In genomic region chrX:140917354-140918115, GRCh38 we compare ENCODE assay signal across 11 cellular contexts.
DNase-seq lines count a peak whose midpoint lies in the region; ATAC-seq lines count a peak whose summit lies in the region.
"Had no signal": no experiment of that assay in that cellular context is flagged by ENCODE, and none has a peak within 500 bp of the region (broad histone marks: within the 10 kb centered on the region; RNA-seq: fewer than 3 reads in every experiment).

No MANE protein-coding gene starts in this region.

- DNase-seq in activated T-cell treated with anti-CD3 and anti-CD28 coated beads, Interleukin-2, amount 50 U/mL, for 24 hours = no peak
- DNase-seq in activated T-cell treated with anti-CD3 and anti-CD28 coated beads, Interleukin-2, amount 50 U/mL, for 1 hour = no peak
- DNase-seq in activated T-helper 1 cell treated with anti-CD3 and anti-CD28 coated beads, Interleukin-12 subunit alpha, Interleukin-12 subunit beta, Interleukin-2, Interleukin-4 antibody, amounts not matched to agents 30 ng/mL and 10 ng/mL and 1 ng/mL, durations not matched to agents 14 hours and 24 hours and 36 hours (ENCODE audit: low spot score) = no peak
- no peak for DNase-seq in stimulated activated effector memory CD8-positive, alpha-beta T cell treated with anti-CD3 and anti-CD28 coated beads, Interleukin-12 subunit alpha, Interleukin-12 subunit beta, amount 100 ng/mL, for 72 hours (ENCODE audit: low spot score in 2 of 2)
- no peak for DNase-seq in NOMO-1 treated with DMSO at 0.1 percent for 48 hours (lab: John Stamatoyannopoulos, UW; ENCODE audit: unreplicated experiment)
- no peak for DNase-seq in SK-N-DZ (ENCODE audit: low spot score)
- DNase-seq in activated CD4-positive, CD25-positive, alpha-beta regulatory T cell treated with anti-CD3 and anti-CD28 coated beads, Interleukin-2, amount 50 U/mL, for 72 hours = no peak
- DNase-seq: activated gamma-delta T cell had no signal

- H3K27ac Mint-ChIP-seq in activated T-cell treated with anti-CD3 and anti-CD28 coated beads, Interleukin-2, amount 50 U/mL, for 24 hours = peak overlapping the region; percentile 88
- H3K27ac Mint-ChIP-seq in activated T-helper 1 cell treated with anti-CD3 and anti-CD28 coated beads, Interleukin-12 subunit alpha, Interleukin-12 subunit beta, Interleukin-2, Interleukin-4 antibody, amounts not matched to agents 30 ng/mL and 10 ng/mL and 1 ng/mL, durations not matched to agents 14 hours and 24 hours and 36 hours = peak overlapping the region; percentile 95
- H3K27ac Mint-ChIP-seq in stimulated activated effector memory CD8-positive, alpha-beta T cell treated with anti-CD3 and anti-CD28 coated beads, Interleukin-12 subunit alpha, Interleukin-12 subunit beta, amount 100 ng/mL, for 72 hours = peak overlapping the region; percentile 84
- H3K27ac Mint-ChIP-seq: CD4-positive, alpha-beta T cell; H9 had no signal

- peaks cover 25% of the 10 kb centered on the region for H3K4me1 Mint-ChIP-seq in activated T-cell treated with anti-CD3 and anti-CD28 coated beads, Interleukin-2, amount 50 U/mL, for 24 hours (ENCODE audit: low read depth)
- peaks cover 22% of the 10 kb centered on the region for H3K4me1 Mint-ChIP-seq in activated T-helper 1 cell treated with anti-CD3 and anti-CD28 coated beads, Interleukin-12 subunit alpha, Interleukin-12 subunit beta, Interleukin-2, Interleukin-4 antibody, amounts not matched to agents 30 ng/mL and 10 ng/mL and 1 ng/mL, durations not matched to agents 14 hours and 24 hours and 36 hours (ENCODE audit: low read depth)
- peaks cover 9% of the 10 kb centered on the region for H3K4me1 Mint-ChIP-seq in stimulated activated effector memory CD8-positive, alpha-beta T cell treated with anti-CD3 and anti-CD28 coated beads, Interleukin-12 subunit alpha, Interleukin-12 subunit beta, amount 100 ng/mL, for 72 hours

- H3K9me3 Mint-ChIP-seq in activated T-cell treated with anti-CD3 and anti-CD28 coated beads, Interleukin-2, amount 50 U/mL, for 24 hours = no peaks in the 10 kb centered on the region
- H3K9me3 Mint-ChIP-seq in activated T-helper 1 cell treated with anti-CD3 and anti-CD28 coated beads, Interleukin-12 subunit alpha, Interleukin-12 subunit beta, Interleukin-2, Interleukin-4 antibody, amounts not matched to agents 30 ng/mL and 10 ng/mL and 1 ng/mL, durations not matched to agents 14 hours and 24 hours and 36 hours = no peaks in the 10 kb centered on the region
- peaks cover 2% of the 10 kb centered on the region for H3K9me3 Mint-ChIP-seq in stimulated activated effector memory CD8-positive, alpha-beta T cell treated with anti-CD3 and anti-CD28 coated beads, Interleukin-12 subunit alpha, Interleukin-12 subunit beta, amount 100 ng/mL, for 72 hours
- H3K9me3 Mint-ChIP-seq: CD4-positive, alpha-beta T cell had no signal

- H3K36me3 Mint-ChIP-seq in activated T-cell treated with anti-CD3 and anti-CD28 coated beads, Interleukin-2, amount 50 U/mL, for 24 hours (ENCODE audit: low read depth) = no peaks in the 10 kb centered on the region
- H3K36me3 Mint-ChIP-seq in activated T-helper 1 cell treated with anti-CD3 and anti-CD28 coated beads, Interleukin-12 subunit alpha, Interleukin-12 subunit beta, Interleukin-2, Interleukin-4 antibody, amounts not matched to agents 30 ng/mL and 10 ng/mL and 1 ng/mL, durations not matched to agents 14 hours and 24 hours and 36 hours (ENCODE audit: low read depth) = no peaks in the 10 kb centered on the region
- no peaks in the 10 kb centered on the region for H3K36me3 Mint-ChIP-seq in stimulated activated effector memory CD8-positive, alpha-beta T cell treated with anti-CD3 and anti-CD28 coated beads, Interleukin-12 subunit alpha, Interleukin-12 subunit beta, amount 100 ng/mL, for 72 hours

- intact Hi-C loops in activated T-helper 1 cell treated with anti-CD3 and anti-CD28 coated beads, Interleukin-12 subunit alpha, Interleukin-12 subunit beta, Interleukin-2, Interleukin-4 antibody, amounts not matched to agents 30 ng/mL and 10 ng/mL and 1 ng/mL, durations not matched to agents 14 hours and 24 hours and 36 hours (cut with micrococcal nuclease) = loop anchor here (1.0 to 5.0 kb wide), 4 partner anchors 95 to 260 kb away; partner anchors contain the start of gene LDOC1

- ATAC-seq in HG03060 (IDR thresholded peaks at IDR 0.05; ENCODE audit: low read depth, unreplicated experiment) = peak; percentile 48
- ATAC-seq in stimulated activated effector memory CD8-positive, alpha-beta T cell treated with anti-CD3 and anti-CD28 coated beads, Interleukin-12 subunit alpha, Interleukin-12 subunit beta, amount 100 ng/mL, for 72 hours = peak; percentile 79

- peaks cover 24% of the 10 kb centered on the region for H3K27me3 Mint-ChIP-seq in activated T-cell treated with anti-CD3 and anti-CD28 coated beads, Interleukin-2, amount 50 U/mL, for 24 hours
- no peaks in the 10 kb centered on the region for H3K27me3 Mint-ChIP-seq in activated T-helper 1 cell treated with anti-CD3 and anti-CD28 coated beads, Interleukin-12 subunit alpha, Interleukin-12 subunit beta, Interleukin-2, Interleukin-4 antibody, amounts not matched to agents 30 ng/mL and 10 ng/mL and 1 ng/mL, durations not matched to agents 14 hours and 24 hours and 36 hours (ENCODE audit: insufficient read depth)
- H3K27me3 Mint-ChIP-seq: CD4-positive, alpha-beta T cell had no signal

- H3K4me3 Mint-ChIP-seq in activated T-cell treated with anti-CD3 and anti-CD28 coated beads, Interleukin-2, amount 50 U/mL, for 24 hours = peak overlapping the region; percentile 5
- H3K4me3 Mint-ChIP-seq in activated T-helper 1 cell treated with anti-CD3 and anti-CD28 coated beads, Interleukin-12 subunit alpha, Interleukin-12 subunit beta, Interleukin-2, Interleukin-4 antibody, amounts not matched to agents 30 ng/mL and 10 ng/mL and 1 ng/mL, durations not matched to agents 14 hours and 24 hours and 36 hours = peak overlapping the region; percentile 55
- H3K4me3 Mint-ChIP-seq in stimulated activated effector memory CD8-positive, alpha-beta T cell treated with anti-CD3 and anti-CD28 coated beads, Interleukin-12 subunit alpha, Interleukin-12 subunit beta, amount 100 ng/mL, for 72 hours = peak overlapping the region; percentile 22
- H3K4me3 Mint-ChIP-seq: CD4-positive, alpha-beta T cell; H9 had no signal

Comparison
In these comparisons a context has a peak if more than half of its experiments do, and no peak if none do; other contexts are left out.
1. H3K4me3 Mint-ChIP-seq: peak in every context shown above with its lines; median percentile 55 in activated T-helper 1 cell treated with anti-CD3 and anti-CD28 coated beads, Interleukin-12 subunit alpha, Interleukin-12 subunit beta, Interleukin-2, Interleukin-4 antibody, amounts not matched to agents 30 ng/mL and 10 ng/mL and 1 ng/mL, durations not matched to agents 14 hours and 24 hours and 36 hours; 22 in stimulated activated effector memory CD8-positive, alpha-beta T cell treated with anti-CD3 and anti-CD28 coated beads, Interleukin-12 subunit alpha, Interleukin-12 subunit beta, amount 100 ng/mL, for 72 hours; 5 in activated T-cell treated with anti-CD3 and anti-CD28 coated beads, Interleukin-2, amount 50 U/mL, for 24 hours.